8 cellular contexts compared by ENCODE assay signal in genomic region chr21:33478182-33478581, GRCh38. TPM values are rescaled to one million over a fixed set of nuclear protein-coding genes. Genes with fewer than 3 reads are reported as not detected.
DNase-seq lines count a peak whose midpoint lies in the region; ATAC-seq and TF ChIP-seq lines count a peak whose summit lies in the region.

No MANE protein-coding gene starts in this region.

- peak overlapping the region; percentile 96; the same call in 1 of the 2 replicates for H3K4me3 ChIP-seq in iPS DF 6.9 (ENCODE audit: low read length)
- H3K4me3 ChIP-seq in smooth muscle cell, result peak overlapping the region; percentile 94

- H2AFZ ChIP-seq in smooth muscle cell (ENCODE audit: low read depth), result no peak overlapping the region

- H3K27ac Mint-ChIP-seq in HFFc6 (peak overlapping the region; percentile 77), WTC11 (peak overlapping the region; percentile 7; the same call in 1 of the 2 replicates)

- peak overlapping the region; percentile 93 for H3K4me2 ChIP-seq in smooth muscle cell

- ATAC-seq in WTC11, result no peak
- ATAC-seq in GM19328 (IDR thresholded peaks at IDR 0.05; ENCODE audit: unreplicated experiment), result no peak

- no peak for DNase-seq in HFFc6
- DNase-seq in WTC11 (ENCODE audit: low spot score), result no peak
- no peak for DNase-seq in iPS DF 6.9 (ENCODE audit: low read depth, low spot score)
- DNase-seq in smooth muscle cell (lab: John Stamatoyannopoulos, UW; ENCODE audit: unreplicated experiment), result no peak
- DNase-seq in NCI-H524 treated with DMSO at 0.1 percent for 48 hours (lab: John Stamatoyannopoulos, UW), result no peak
- no peak for DNase-seq in middle frontal gyrus (ENCODE audit: extremely low spot score, low spot score)
- DNase-seq in NCI-H2227 (lab: John Stamatoyannopoulos, UW; ENCODE audit: unreplicated experiment), result no peak

- no peaks in the 10 kb centered on the region for H3F3A ChIP-seq in smooth muscle cell (ENCODE audit: low read depth)

- H3K4me1 ChIP-seq in iPS DF 6.9 (ENCODE audit: control insufficient read depth, insufficient read depth, low read length) (peaks cover 4% of the 10 kb centered on the region), smooth muscle cell (ENCODE audit: low read depth) (peaks cover 8% of the 10 kb centered on the region)

- no CpG with 5 or more reads among the region's 9 CpGs for WGBS in iPS DF 6.9 (ENCODE audit: insufficient coverage, insufficient read length)
- WGBS in smooth muscle cell (ENCODE audit: low lambda C conversion rate), result 61% methylated on average over 9 of the region's 9 CpGs

- H3K27me3 ChIP-seq in iPS DF 6.9 (ENCODE audit: control insufficient read depth, insufficient read depth, low read length) (no peaks in the 10 kb centered on the region), smooth muscle cell (ENCODE audit: low read depth) (no peaks in the 10 kb centered on the region)

- POLR2A ChIA-PET in WTC11 (lab: Charles Lee), result no interaction called here

- H3K9me3 ChIP-seq in iPS DF 6.9 (ENCODE audit: control insufficient read depth, insufficient read depth, low read length), result no peaks in the 10 kb centered on the region
- H3K9me3 ChIP-seq in smooth muscle cell (replicated peaks; ENCODE audit: low read depth), result no peaks in the 10 kb centered on the region

- peaks cover 19% of the 10 kb centered on the region for H3K4me1 Mint-ChIP-seq in HFFc6 (ENCODE audit: low read depth)
- H3K4me1 Mint-ChIP-seq in WTC11, result peaks cover 6% of the 10 kb centered on the region

- H3K9me3 Mint-ChIP-seq in HFFc6 (peaks cover 6% of the 10 kb centered on the region), WTC11 (no peaks in the 10 kb centered on the region)

- H3K27me3 Mint-ChIP-seq in HFFc6 (ENCODE audit: insufficient read depth) (peaks cover 4% of the 10 kb centered on the region), WTC11 (ENCODE audit: low read depth) (peaks cover 8% of the 10 kb centered on the region)

- peaks cover 6% of the 10 kb centered on the region for H3K36me3 Mint-ChIP-seq in HFFc6 (ENCODE audit: low read depth)
- H3K36me3 Mint-ChIP-seq in WTC11, result no peaks in the 10 kb centered on the region

- H3K27ac ChIP-seq in iPS DF 6.9 (ENCODE audit: low read length) (no peak overlapping the region), smooth muscle cell (ENCODE audit: low read depth) (peak overlapping the region; percentile 99)

- peak overlapping the region; percentile 99 for H3K9ac ChIP-seq in smooth muscle cell (ENCODE audit: low read depth)

- CTCF ChIA-PET in WTC11 (lab: Charles Lee), result no interaction called here

- H4K20me1 ChIP-seq in smooth muscle cell (ENCODE audit: low read depth), result peaks cover 7% of the 10 kb centered on the region

- H3K4me3 Mint-ChIP-seq in HFFc6 (peak overlapping the region; percentile 97), WTC11 (peak overlapping the region; percentile 79)

- no peaks in the 10 kb centered on the region for H3K36me3 ChIP-seq in iPS DF 6.9 (ENCODE audit: control insufficient read depth, insufficient read depth, low read length)
- no peaks in the 10 kb centered on the region for H3K36me3 ChIP-seq in smooth muscle cell (ENCODE audit: low read depth)

- peaks cover 44% of the 10 kb centered on the region for H3K79me2 ChIP-seq in smooth muscle cell (ENCODE audit: low read depth)

- TF ChIP-seq CTCF in HFFc6 (IDR thresholded peaks at IDR 0.05), result no peak
- TF ChIP-seq CTCF in WTC11 (IDR thresholded peaks at IDR 0.05), result no peak
- no peak for TF ChIP-seq CTCF in smooth muscle cell (IDR thresholded peaks at IDR 0.05; ENCODE audit: borderline replicate concordance, insufficient read depth, poor library complexity, severe bottlenecking)

TF ChIP-seq in WTC11, 78 proteins besides CTCF, POLR2A, EP300 and RAD21 (continues in another document):
- TF ChIP-seq IRF2 (CRISPR knock-in tag; IDR thresholded peaks at IDR 0.05; ENCODE audit: borderline replicate concordance, low read depth), result no peak
- TF ChIP-seq, protein P1, sequence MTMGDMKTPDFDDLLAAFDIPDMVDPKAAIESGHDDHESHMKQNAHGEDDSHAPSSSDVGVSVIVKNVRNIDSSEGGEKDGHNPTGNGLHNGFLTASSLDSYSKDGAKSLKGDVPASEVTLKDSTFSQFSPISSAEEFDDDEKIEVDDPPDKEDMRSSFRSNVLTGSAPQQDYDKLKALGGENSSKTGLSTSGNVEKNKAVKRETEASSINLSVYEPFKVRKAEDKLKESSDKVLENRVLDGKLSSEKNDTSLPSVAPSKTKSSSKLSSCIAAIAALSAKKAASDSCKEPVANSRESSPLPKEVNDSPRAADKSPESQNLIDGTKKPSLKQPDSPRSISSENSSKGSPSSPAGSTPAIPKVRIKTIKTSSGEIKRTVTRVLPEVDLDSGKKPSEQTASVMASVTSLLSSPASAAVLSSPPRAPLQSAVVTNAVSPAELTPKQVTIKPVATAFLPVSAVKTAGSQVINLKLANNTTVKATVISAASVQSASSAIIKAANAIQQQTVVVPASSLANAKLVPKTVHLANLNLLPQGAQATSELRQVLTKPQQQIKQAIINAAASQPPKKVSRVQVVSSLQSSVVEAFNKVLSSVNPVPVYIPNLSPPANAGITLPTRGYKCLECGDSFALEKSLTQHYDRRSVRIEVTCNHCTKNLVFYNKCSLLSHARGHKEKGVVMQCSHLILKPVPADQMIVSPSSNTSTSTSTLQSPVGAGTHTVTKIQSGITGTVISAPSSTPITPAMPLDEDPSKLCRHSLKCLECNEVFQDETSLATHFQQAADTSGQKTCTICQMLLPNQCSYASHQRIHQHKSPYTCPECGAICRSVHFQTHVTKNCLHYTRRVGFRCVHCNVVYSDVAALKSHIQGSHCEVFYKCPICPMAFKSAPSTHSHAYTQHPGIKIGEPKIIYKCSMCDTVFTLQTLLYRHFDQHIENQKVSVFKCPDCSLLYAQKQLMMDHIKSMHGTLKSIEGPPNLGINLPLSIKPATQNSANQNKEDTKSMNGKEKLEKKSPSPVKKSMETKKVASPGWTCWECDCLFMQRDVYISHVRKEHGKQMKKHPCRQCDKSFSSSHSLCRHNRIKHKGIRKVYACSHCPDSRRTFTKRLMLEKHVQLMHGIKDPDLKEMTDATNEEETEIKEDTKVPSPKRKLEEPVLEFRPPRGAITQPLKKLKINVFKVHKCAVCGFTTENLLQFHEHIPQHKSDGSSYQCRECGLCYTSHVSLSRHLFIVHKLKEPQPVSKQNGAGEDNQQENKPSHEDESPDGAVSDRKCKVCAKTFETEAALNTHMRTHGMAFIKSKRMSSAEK (CRISPR knock-in tag; IDR thresholded peaks at IDR 0.05; ENCODE audit: borderline replicate concordance), result no peak
- TF ChIP-seq RORB (CRISPR knock-in tag; IDR thresholded peaks at IDR 0.05), result no peak
- TF ChIP-seq TEAD1 (CRISPR knock-in tag; IDR thresholded peaks at IDR 0.05), result no peak
- TF ChIP-seq, protein P2, sequence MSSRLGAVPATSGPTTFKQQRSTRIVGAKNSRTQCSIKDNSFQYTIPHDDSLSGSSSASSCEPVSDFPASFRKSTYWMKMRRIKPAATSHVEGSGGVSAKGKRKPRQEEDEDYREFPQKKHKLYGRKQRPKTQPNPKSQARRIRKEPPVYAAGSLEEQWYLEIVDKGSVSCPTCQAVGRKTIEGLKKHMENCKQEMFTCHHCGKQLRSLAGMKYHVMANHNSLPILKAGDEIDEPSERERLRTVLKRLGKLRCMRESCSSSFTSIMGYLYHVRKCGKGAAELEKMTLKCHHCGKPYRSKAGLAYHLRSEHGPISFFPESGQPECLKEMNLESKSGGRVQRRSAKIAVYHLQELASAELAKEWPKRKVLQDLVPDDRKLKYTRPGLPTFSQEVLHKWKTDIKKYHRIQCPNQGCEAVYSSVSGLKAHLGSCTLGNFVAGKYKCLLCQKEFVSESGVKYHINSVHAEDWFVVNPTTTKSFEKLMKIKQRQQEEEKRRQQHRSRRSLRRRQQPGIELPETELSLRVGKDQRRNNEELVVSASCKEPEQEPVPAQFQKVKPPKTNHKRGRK (CRISPR knock-in tag; IDR thresholded peaks at IDR 0.05; ENCODE audit: borderline replicate concordance), result no peak
- TF ChIP-seq, protein P3, sequence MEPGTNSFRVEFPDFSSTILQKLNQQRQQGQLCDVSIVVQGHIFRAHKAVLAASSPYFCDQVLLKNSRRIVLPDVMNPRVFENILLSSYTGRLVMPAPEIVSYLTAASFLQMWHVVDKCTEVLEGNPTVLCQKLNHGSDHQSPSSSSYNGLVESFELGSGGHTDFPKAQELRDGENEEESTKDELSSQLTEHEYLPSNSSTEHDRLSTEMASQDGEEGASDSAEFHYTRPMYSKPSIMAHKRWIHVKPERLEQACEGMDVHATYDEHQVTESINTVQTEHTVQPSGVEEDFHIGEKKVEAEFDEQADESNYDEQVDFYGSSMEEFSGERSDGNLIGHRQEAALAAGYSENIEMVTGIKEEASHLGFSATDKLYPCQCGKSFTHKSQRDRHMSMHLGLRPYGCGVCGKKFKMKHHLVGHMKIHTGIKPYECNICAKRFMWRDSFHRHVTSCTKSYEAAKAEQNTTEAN (CRISPR knock-in tag; IDR thresholded peaks at IDR 0.05), result no peak
- no peak for TF ChIP-seq IRF1 (CRISPR knock-in tag; IDR thresholded peaks at IDR 0.05)
- TF ChIP-seq PRRX2 (CRISPR knock-in tag; IDR thresholded peaks at IDR 0.05), result no peak
- TF ChIP-seq, protein P4, sequence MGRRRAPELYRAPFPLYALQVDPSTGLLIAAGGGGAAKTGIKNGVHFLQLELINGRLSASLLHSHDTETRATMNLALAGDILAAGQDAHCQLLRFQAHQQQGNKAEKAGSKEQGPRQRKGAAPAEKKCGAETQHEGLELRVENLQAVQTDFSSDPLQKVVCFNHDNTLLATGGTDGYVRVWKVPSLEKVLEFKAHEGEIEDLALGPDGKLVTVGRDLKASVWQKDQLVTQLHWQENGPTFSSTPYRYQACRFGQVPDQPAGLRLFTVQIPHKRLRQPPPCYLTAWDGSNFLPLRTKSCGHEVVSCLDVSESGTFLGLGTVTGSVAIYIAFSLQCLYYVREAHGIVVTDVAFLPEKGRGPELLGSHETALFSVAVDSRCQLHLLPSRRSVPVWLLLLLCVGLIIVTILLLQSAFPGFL (CRISPR knock-in tag; IDR thresholded peaks at IDR 0.05; ENCODE audit: borderline replicate concordance), result no peak

RNA-seq across cellular contexts. Expression of gene TMEM50B, which starts 1.6 kb away (rescaled TPM):
- 10 to 100 TPM; 22.9 to 30.3 (median 24.5) TPM for total RNA-seq in HFFc6 (2021; fragmentation: NEBNext Ultra II Directional; extraction: Animal tissue kit (Norgen Biotek cat#: 25700))
- total RNA-seq in WTC11 (2021), result 21.0 to 26.0 TPM (median 25.4 TPM) in 3 replicates
- total RNA-seq in smooth muscle cell, result 31.4 and 51.0 TPM in 2 replicates
- 29.9 and 42.9 TPM in 2 replicates for polyA plus RNA-seq in smooth muscle cell

RNA-seq across cellular contexts. Expression of gene DNAJC28, which starts 13.3 kb away (rescaled TPM):
- 1 to 10 TPM in 5 of 6 experiments, under 1 TPM in 1; 0.91 to 2.2 (median 1.2) TPM for total RNA-seq in HFFc6 (2021; fragmentation: NEBNext Ultra II Directional; extraction: Animal tissue kit (Norgen Biotek cat#: 25700))
- total RNA-seq in WTC11 (2021) (2.6 to 4.0 TPM (median 3.5 TPM) in 3 replicates), smooth muscle cell (0.85 and 3.7 TPM in 2 replicates)
- polyA plus RNA-seq in smooth muscle cell, result 0.69 and 1.3 TPM in 2 replicates
